ENCODE assay signal across 27 cellular contexts in the genomic region with DNA sequence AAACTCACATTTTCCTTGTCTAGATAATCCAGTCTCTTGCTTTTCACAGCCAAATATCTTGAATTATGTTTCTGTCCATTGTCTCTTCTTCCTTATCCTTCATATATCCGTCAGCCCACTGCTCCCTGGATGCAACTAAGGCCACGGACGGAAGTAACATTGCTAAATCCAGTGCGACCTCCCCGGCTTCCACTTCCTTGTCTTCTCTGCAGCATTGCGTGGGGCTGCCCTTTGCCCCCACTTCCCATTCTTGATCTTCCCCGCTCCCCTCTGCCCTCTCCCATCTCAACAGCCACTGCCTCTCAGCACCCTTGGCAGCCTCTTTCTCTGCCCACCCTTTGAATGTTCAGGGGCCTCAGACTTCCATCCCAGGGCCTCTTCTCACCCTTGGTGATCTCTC.
"Had no signal": no experiment of that assay in that cellular context is flagged by ENCODE, and none has a peak within 500 bp of the region (broad histone marks: within the 10 kb centered on the region; RNA-seq: fewer than 3 reads in every experiment).

No MANE protein-coding gene starts in this region.

- ATAC-seq: activated CD4-positive, alpha-beta T cell treated with anti-CD3 and anti-CD28 coated beads for 36 hours; activated naive CD4-positive, alpha-beta T cell treated with anti-CD3 and anti-CD28 coated beads, Interleukin-2, amount 50 U/mL, for 72 hours; activated T-cell treated with anti-CD3 and anti-CD28 coated beads, Interleukin-2, amount 50 U/mL, for 72 hours; gastroesophageal sphincter; left colon; naive thymus-derived CD4-positive, alpha-beta T cell had no signal

- DNase-seq: activated CD4-positive, alpha-beta T cell treated with anti-CD3 and anti-CD28 coated beads for 36 hours; activated CD4-positive, alpha-beta T cell treated with anti-CD3 and anti-CD28 coated beads, Interleukin-2, amount 50 U/mL, for 4 hours; activated CD4-positive, CD25-positive, alpha-beta regulatory T cell; activated naive CD4-positive, alpha-beta T cell; activated T-cell treated with anti-CD3 and anti-CD28 coated beads for 4 hours; activated T-cell treated with anti-CD3 and anti-CD28 coated beads, Interleukin-2, amount 50 U/mL, for 72 hours; anterior cingulate cortex; effector CD8-positive, alpha-beta T cell; hypothalamus; immature natural killer cell; kidney; left colon; naive thymus-derived CD4-positive, alpha-beta T cell; occipital lobe; stimulated activated CD4-positive, alpha-beta T cell treated with anti-CD3 and anti-CD28 coated beads, Interleukin-15, amount 100 ng/mL, for 24 hours; stimulated activated CD4-positive, alpha-beta T cell treated with anti-CD3 and anti-CD28 coated beads, Interleukin-2, amount 100 ng/mL, for 24 hours; stimulated activated naive CD4-positive, alpha-beta T cell; T-helper 1 cell; tibial artery had no signal

- H3K9me3 Mint-ChIP-seq: T-helper 2 cell treated with Interferon-gamma antibody and Interleukin-4, amounts not matched to agents 5 μg/mL and 100 μg/mL, for 36 hours had no signal

- H3K4me3 Mint-ChIP-seq: activated CD4-positive, alpha-beta T cell treated with anti-CD3 and anti-CD28 coated beads for 36 hours; activated T-cell treated with anti-CD3 and anti-CD28 coated beads, Interleukin-2, amount 50 U/mL, for 72 hours; central memory CD8-positive, alpha-beta T cell; immature natural killer cell; mesothelial cell of epicardium; naive thymus-derived CD4-positive, alpha-beta T cell; T-helper 2 cell treated with Interferon-gamma antibody and Interleukin-4, amounts not matched to agents 5 μg/mL and 100 μg/mL, for 36 hours had no signal

- H3K27ac Mint-ChIP-seq: activated CD4-positive, alpha-beta T cell treated with anti-CD3 and anti-CD28 coated beads for 36 hours; activated naive CD4-positive, alpha-beta T cell treated with anti-CD3 and anti-CD28 coated beads, Interleukin-2, amount 50 U/mL, for 72 hours; activated T-cell treated with anti-CD3 and anti-CD28 coated beads, Interleukin-2, amount 50 U/mL, for 72 hours; immature natural killer cell; mesothelial cell of epicardium; naive thymus-derived CD4-positive, alpha-beta T cell; T-helper 2 cell treated with Interferon-gamma antibody and Interleukin-4, amounts not matched to agents 5 μg/mL and 100 μg/mL, for 36 hours had no signal

- H3K4me1 ChIP-seq: parathyroid adenoma had no signal

- H3K9me3 ChIP-seq: gastroesophageal sphincter, right atrium auricular region, suprapubic skin, tibial artery had no signal

- H3K27ac ChIP-seq: gastroesophageal sphincter, parathyroid adenoma, right atrium auricular region, suprapubic skin, tibial artery had no signal

- H3K4me3 ChIP-seq: gastroesophageal sphincter, right atrium auricular region, suprapubic skin, tibial artery had no signal

- H3K4me1 Mint-ChIP-seq: mesothelial cell of epicardium had no signal

- H3K36me3 ChIP-seq: gastroesophageal sphincter, right atrium auricular region, suprapubic skin had no signal

- H3K27me3 ChIP-seq: gastroesophageal sphincter, right atrium auricular region, suprapubic skin, tibial artery had no signal
